Comparison of ENCODE assay signal across 10 cellular contexts in the genomic region with DNA sequence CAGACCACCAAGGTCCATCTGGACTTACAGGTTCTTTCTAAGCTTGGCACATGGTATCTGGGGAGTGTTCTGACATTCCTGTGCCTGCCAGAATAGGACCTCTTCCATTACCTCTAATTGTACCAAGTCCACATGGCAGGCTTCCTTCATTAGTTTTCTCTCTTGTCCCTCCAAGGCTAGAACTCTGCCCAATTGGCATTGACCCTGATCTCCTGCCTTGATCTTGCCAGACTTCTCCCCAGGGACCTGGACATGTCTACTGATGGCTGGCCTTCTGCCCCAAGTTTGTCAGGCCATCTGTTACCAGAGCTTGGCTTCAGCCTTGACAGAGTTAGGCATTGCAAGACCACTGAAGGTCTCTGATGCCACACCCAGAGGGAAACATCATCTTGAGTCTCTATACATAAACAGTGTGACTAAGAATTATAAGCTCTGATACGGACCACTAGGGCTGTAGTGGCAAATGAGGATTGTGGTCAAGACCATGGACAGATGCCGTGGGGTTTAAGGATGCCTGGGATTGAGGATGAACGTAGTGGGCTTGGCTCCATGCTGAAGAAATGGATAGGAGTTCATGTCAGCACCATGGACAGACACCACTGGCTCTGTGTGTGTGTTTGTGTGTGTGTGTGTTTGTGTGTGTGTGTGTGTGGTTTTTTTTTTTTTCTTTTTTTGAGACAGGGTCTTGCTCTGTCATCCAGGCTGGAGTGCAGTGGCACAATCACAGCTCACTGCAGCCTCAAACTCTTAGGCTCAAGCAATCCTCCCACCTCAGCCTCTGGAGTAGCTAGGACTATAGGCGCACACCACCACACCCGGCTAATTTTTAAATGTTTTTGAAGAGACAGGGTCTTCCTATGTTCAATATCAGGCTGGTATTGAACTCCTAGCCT. TPM values are rescaled to one million over a fixed set of nuclear protein-coding genes. Genes with fewer than 3 reads are reported as not detected.
DNase-seq lines count a peak whose midpoint lies in the region; ATAC-seq, FAIRE-seq and TF ChIP-seq lines count a peak whose summit lies in the region.
"Had no signal": no experiment of that assay in that cellular context is flagged by ENCODE, and none has a peak within 500 bp of the region (broad histone marks: within the 10 kb centered on the region; RNA-seq: fewer than 3 reads in every experiment).

No MANE protein-coding gene starts in this region.

- TF ChIP-seq CTCF in HEK293 (tag by site-specific recombination; IDR thresholded peaks at IDR 0.05) = no peak
- no peak for TF ChIP-seq CTCF in epithelial cell of esophagus (IDR thresholded peaks at IDR 0.05; ENCODE audit: insufficient read depth, low read depth, low read length, missing control alignments)
- TF ChIP-seq CTCF in D721Med (IDR thresholded peaks at IDR 0.05; ENCODE audit: insufficient read depth, missing control alignments) = no peak

- H2AFZ ChIP-seq in neuronal stem cell (ENCODE audit: low read length) = no peak overlapping the region

- no peak for ATAC-seq in left colon
- ATAC-seq: Panc1 had no signal

- H3K23ac ChIP-seq in neuronal stem cell (ENCODE audit: low read depth, low read length, poor library complexity) = no peak overlapping the region

- H2BK12ac ChIP-seq in neuronal stem cell (ENCODE audit: low read length) = no peak overlapping the region

- no CpG with 5 or more reads among the region's 5 CpGs for whole genome bisulfite sequencing in neuronal stem cell (ENCODE audit: extremely low coverage in 2 of 2, insufficient read length in 2 of 2, insufficient replicate concordance in 1 of 2), 2 donors

- H3K27ac ChIP-seq in HEK293 (ENCODE audit: extremely low read depth, low read depth, low read length) (no peak overlapping the region), neuronal stem cell (replicated peaks; ENCODE audit: low read length) (no peak overlapping the region)

- H3K14ac ChIP-seq in neuronal stem cell (ENCODE audit: low read length) = no peak overlapping the region

- DNase-seq in NT2/D1 (ENCODE audit: low read depth, low spot score) (peak; percentile 66), epithelial cell of esophagus (ENCODE audit: low read depth) (peak; percentile 66), neuronal stem cell (ENCODE audit: low spot score) (peak; percentile 78), left colon (no peak), H54 (ENCODE audit: insufficient read length, low spot score) (no peak), D721Med (ENCODE audit: insufficient read length, low spot score) (no peak)
- DNase-seq: central memory CD4-positive, alpha-beta T cell had no signal

- intact Hi-C loops in left colon (cut with DNase I, micrococcal nuclease) = no loop called here

- H3K4ac ChIP-seq in neuronal stem cell (ENCODE audit: low read length) = no peak overlapping the region

- no peak overlapping the region for H2BK5ac ChIP-seq in neuronal stem cell (ENCODE audit: low read length)

- no peak for FAIRE-seq in H54 (lab: Jason Lieb, UNC)
- no peak for FAIRE-seq in D721Med (lab: Jason Lieb, UNC)
- FAIRE-seq: keratinocyte had no signal

- no peak overlapping the region for H2BK15ac ChIP-seq in neuronal stem cell (ENCODE audit: low read length)

- TF ChIP-seq POLR2A in H54 (IDR thresholded peaks at IDR 0.05; ENCODE audit: low read depth, low read length) = no peak

- H3K4me1 ChIP-seq in HEK293 (ENCODE audit: control insufficient read depth, insufficient read depth, low read length) (no peaks in the 10 kb centered on the region), NT2/D1 (ENCODE audit: insufficient read depth, insufficient read length) (no peaks in the 10 kb centered on the region), neuronal stem cell (ENCODE audit: control insufficient read depth in 2 of 2, insufficient read depth in 1 of 2, low read depth in 1 of 2, low read length in 2 of 2) (no peaks in the 10 kb centered on the region)

- H2BK120ac ChIP-seq in neuronal stem cell (ENCODE audit: low read depth, low read length) = no peak overlapping the region

- H4K8ac ChIP-seq in neuronal stem cell (ENCODE audit: low read depth, low read length) = no peak overlapping the region

- CTCF ChIA-PET in HEK293 (lab: Yijun Ruan, JAX) = interaction anchor here (0.6 kb wide), 1 partner anchor 10 kb away, joined by 3 read pairs; no protein-coding TSS in a partner anchor

- H3K18ac ChIP-seq in neuronal stem cell (ENCODE audit: low read length) = no peak overlapping the region

- H3K4me2 ChIP-seq in neuronal stem cell (ENCODE audit: insufficient read depth, low read length, poor library complexity, severe bottlenecking) = no peak overlapping the region

- H3K9me3 ChIP-seq in HEK293 (ENCODE audit: control insufficient read depth, insufficient read depth, low read depth, low read length) (no peaks in the 10 kb centered on the region), NT2/D1 (ENCODE audit: insufficient read depth, low read length) (no peaks in the 10 kb centered on the region), neuronal stem cell (replicated peaks in 1 of 2; ENCODE audit: control insufficient read depth in 2 of 2, insufficient read depth in 1 of 2, low read depth in 1 of 2, low read length in 2 of 2) (no peaks in the 10 kb centered on the region)

- no peaks in the 10 kb centered on the region for H3K36me3 ChIP-seq in HEK293 (ENCODE audit: control insufficient read depth in 2 of 2, insufficient read depth in 1 of 2, low read length in 2 of 2)
- H3K36me3 ChIP-seq in NT2/D1 (ENCODE audit: insufficient read depth, insufficient read length, low read length) = no peaks in the 10 kb centered on the region
- H3K36me3 ChIP-seq in neuronal stem cell (replicated peaks in 1 of 2; ENCODE audit: control insufficient read depth in 2 of 2, insufficient read depth in 2 of 2, low read length in 2 of 2) = no peaks in the 10 kb centered on the region

- H2AK5ac ChIP-seq in neuronal stem cell (ENCODE audit: low read depth, low read length) = no peak overlapping the region

- H3K27me3 ChIP-seq in NT2/D1 (ENCODE audit: insufficient read depth, insufficient read length) = peaks cover 9% of the 10 kb centered on the region
- peaks cover 0 to 7% (median 0%) of the 10 kb centered on the region in 3 experiments for H3K27me3 ChIP-seq in neuronal stem cell (ENCODE audit: control insufficient read depth in 3 of 3, insufficient read depth in 3 of 3, low read depth in 1 of 3, low read length in 3 of 3)

- H3K9ac ChIP-seq in NT2/D1 (ENCODE audit: insufficient read length, low read depth) = no peak overlapping the region
- H3K9ac ChIP-seq in neuronal stem cell (ENCODE audit: low read depth, low read length, poor library complexity) = no peak overlapping the region

- H3K4me3 ChIP-seq in HEK293 (ENCODE audit: low read depth, low read length) (no peak overlapping the region), NT2/D1 (ENCODE audit: insufficient read length, low read depth) (no peak overlapping the region), epithelial cell of esophagus (ENCODE audit: low read length) (no peak overlapping the region), neuronal stem cell (ENCODE audit: low read length in 2 of 2) (no peak overlapping the region)

- H4K91ac ChIP-seq in neuronal stem cell (ENCODE audit: low read depth, low read length, poor library complexity) = no peak overlapping the region

- POLR2A ChIA-PET in HEK293 (lab: Yijun Ruan, JAX) = no interaction called here

- H3K79me1 ChIP-seq in neuronal stem cell (ENCODE audit: low read depth, low read length) = no peaks in the 10 kb centered on the region

TF ChIP-seq in HEK293, 187 proteins besides CTCF, POLR2A, EP300 and RAD21:
- TF ChIP-seq, protein P1, sequence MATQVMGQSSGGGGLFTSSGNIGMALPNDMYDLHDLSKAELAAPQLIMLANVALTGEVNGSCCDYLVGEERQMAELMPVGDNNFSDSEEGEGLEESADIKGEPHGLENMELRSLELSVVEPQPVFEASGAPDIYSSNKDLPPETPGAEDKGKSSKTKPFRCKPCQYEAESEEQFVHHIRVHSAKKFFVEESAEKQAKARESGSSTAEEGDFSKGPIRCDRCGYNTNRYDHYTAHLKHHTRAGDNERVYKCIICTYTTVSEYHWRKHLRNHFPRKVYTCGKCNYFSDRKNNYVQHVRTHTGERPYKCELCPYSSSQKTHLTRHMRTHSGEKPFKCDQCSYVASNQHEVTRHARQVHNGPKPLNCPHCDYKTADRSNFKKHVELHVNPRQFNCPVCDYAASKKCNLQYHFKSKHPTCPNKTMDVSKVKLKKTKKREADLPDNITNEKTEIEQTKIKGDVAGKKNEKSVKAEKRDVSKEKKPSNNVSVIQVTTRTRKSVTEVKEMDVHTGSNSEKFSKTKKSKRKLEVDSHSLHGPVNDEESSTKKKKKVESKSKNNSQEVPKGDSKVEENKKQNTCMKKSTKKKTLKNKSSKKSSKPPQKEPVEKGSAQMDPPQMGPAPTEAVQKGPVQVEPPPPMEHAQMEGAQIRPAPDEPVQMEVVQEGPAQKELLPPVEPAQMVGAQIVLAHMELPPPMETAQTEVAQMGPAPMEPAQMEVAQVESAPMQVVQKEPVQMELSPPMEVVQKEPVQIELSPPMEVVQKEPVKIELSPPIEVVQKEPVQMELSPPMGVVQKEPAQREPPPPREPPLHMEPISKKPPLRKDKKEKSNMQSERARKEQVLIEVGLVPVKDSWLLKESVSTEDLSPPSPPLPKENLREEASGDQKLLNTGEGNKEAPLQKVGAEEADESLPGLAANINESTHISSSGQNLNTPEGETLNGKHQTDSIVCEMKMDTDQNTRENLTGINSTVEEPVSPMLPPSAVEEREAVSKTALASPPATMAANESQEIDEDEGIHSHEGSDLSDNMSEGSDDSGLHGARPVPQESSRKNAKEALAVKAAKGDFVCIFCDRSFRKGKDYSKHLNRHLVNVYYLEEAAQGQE (tag by site-specific recombination; IDR thresholded peaks at IDR 0.05) = peak; percentile 99
- no peak for TF ChIP-seq ZNF544 (tag by site-specific recombination; IDR thresholded peaks at IDR 0.05)
- TF ChIP-seq, protein P2, sequence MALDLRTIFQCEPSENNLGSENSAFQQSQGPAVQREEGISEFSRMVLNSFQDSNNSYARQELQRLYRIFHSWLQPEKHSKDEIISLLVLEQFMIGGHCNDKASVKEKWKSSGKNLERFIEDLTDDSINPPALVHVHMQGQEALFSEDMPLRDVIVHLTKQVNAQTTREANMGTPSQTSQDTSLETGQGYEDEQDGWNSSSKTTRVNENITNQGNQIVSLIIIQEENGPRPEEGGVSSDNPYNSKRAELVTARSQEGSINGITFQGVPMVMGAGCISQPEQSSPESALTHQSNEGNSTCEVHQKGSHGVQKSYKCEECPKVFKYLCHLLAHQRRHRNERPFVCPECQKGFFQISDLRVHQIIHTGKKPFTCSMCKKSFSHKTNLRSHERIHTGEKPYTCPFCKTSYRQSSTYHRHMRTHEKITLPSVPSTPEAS (tag by site-specific recombination; IDR thresholded peaks at IDR 0.05) = peak; percentile 62

RNA-seq across cellular contexts. Expression of a gene that starts 19.5 kb away (rescaled TPM):
- 128 TPM for polyA plus RNA-seq in neuronal stem cell (2013, experiment 1 of 2)
- polyA plus RNA-seq in neuronal stem cell (2013, experiment 2 of 2) = 125 TPM
- total RNA-seq in left colon = 10 to 100 TPM; 40.2 to 49.1 TPM

RNA-seq across cellular contexts. Expression of a gene that starts 57.9 kb away (rescaled TPM):
- polyA plus RNA-seq in neuronal stem cell (2013, experiment 1 of 2) = 3.2 TPM
- 3.1 TPM for polyA plus RNA-seq in neuronal stem cell (2013, experiment 2 of 2)
- 1 to 10 TPM; 1.9 to 3.1 TPM for total RNA-seq in left colon

Comparison
In these comparisons a context has a peak if more than half of its experiments do, and no peak if none do; other contexts are left out.
1. DNase-seq: peak in NT2/D1 (single experiment), epithelial cell of esophagus (single experiment) and neuronal stem cell (single experiment); none in left colon (0 of 2), H54 (single experiment) and D721Med (single experiment).